Comparison of ENCODE assay signal across 8 cellular contexts in genomic region chr7:27586825-27587224, GRCh38.
DNase-seq lines count a peak whose midpoint lies in the region; ATAC-seq and TF ChIP-seq lines count a peak whose summit lies in the region.

No MANE protein-coding gene starts in this region.

- no peak overlapping the region for H3K27ac ChIP-seq in A673 (ENCODE audit: low read depth, low read length, poor library complexity, severe bottlenecking)

- BruUV-seq in A673 (replicated peaks; lab: Mats Ljungman, UMichigan): no TSS peak

- no peaks in the 10 kb centered on the region for H3K36me3 Mint-ChIP-seq in activated CD8-positive, alpha-beta memory T cell treated with anti-CD3 and anti-CD28 coated beads, Interleukin-2, amount 10 ng/mL, durations not matched to agents 7 days and 5 days
- no peaks in the 10 kb centered on the region for H3K36me3 Mint-ChIP-seq in activated naive CD4-positive, alpha-beta T cell treated with anti-CD3 and anti-CD28 coated beads, Interleukin-2, amount 10 ng/mL, durations not matched to agents 7 days and 5 days

- no peaks in the 10 kb centered on the region for H3K27me3 ChIP-seq in A673 (replicated peaks; ENCODE audit: insufficient read depth, low read depth, low read length, poor library complexity)

- no peaks in the 10 kb centered on the region for H3K9me3 ChIP-seq in A673 (ENCODE audit: low read depth, low read length, poor library complexity, severe bottlenecking)

- no peak overlapping the region for H3K27ac Mint-ChIP-seq in activated CD8-positive, alpha-beta memory T cell treated with anti-CD3 and anti-CD28 coated beads, Interleukin-2, amount 10 ng/mL, durations not matched to agents 7 days and 5 days
- H3K27ac Mint-ChIP-seq in activated naive CD4-positive, alpha-beta T cell treated with anti-CD3 and anti-CD28 coated beads, Interleukin-2, amount 10 ng/mL, durations not matched to agents 7 days and 5 days: no peak overlapping the region
- H3K27ac Mint-ChIP-seq in stimulated activated naive CD8-positive, alpha-beta T cell treated with anti-CD3 and anti-CD28 coated beads, Interleukin-15, amount 100 ng/mL, for 72 hours: no peak overlapping the region

- intact Hi-C loops in A673 (cut with micrococcal nuclease; ENCODE audit: unreplicated experiment): no loop called here

- H3K36me3 ChIP-seq in A673 (ENCODE audit: insufficient read depth, low read length, poor library complexity, severe bottlenecking): no peaks in the 10 kb centered on the region

- no peaks in the 10 kb centered on the region for H3K9me3 Mint-ChIP-seq in activated CD8-positive, alpha-beta memory T cell treated with anti-CD3 and anti-CD28 coated beads, Interleukin-2, amount 10 ng/mL, durations not matched to agents 7 days and 5 days (ENCODE audit: low read depth)
- no peaks in the 10 kb centered on the region for H3K9me3 Mint-ChIP-seq in activated naive CD4-positive, alpha-beta T cell treated with anti-CD3 and anti-CD28 coated beads, Interleukin-2, amount 10 ng/mL, durations not matched to agents 7 days and 5 days
- no peaks in the 10 kb centered on the region for H3K9me3 Mint-ChIP-seq in stimulated activated naive CD8-positive, alpha-beta T cell treated with anti-CD3 and anti-CD28 coated beads, Interleukin-15, amount 100 ng/mL, for 72 hours

- H3K4me1 ChIP-seq in A673 (ENCODE audit: insufficient read depth, low read length, poor library complexity, severe bottlenecking): peaks cover 4% of the 10 kb centered on the region

- ATAC-seq in GM19324 (IDR thresholded peaks at IDR 0.05; ENCODE audit: low FRiP score, unreplicated experiment) (peak; percentile 88), HG03097 (IDR thresholded peaks at IDR 0.05; ENCODE audit: low FRiP score, unreplicated experiment) (peak; percentile 71)
- no peak for ATAC-seq in activated CD8-positive, alpha-beta memory T cell treated with anti-CD3 and anti-CD28 coated beads, Interleukin-2, amount 10 ng/mL, durations not matched to agents 7 days and 5 days
- no peak for ATAC-seq in stimulated activated naive CD8-positive, alpha-beta T cell treated with anti-CD3 and anti-CD28 coated beads, Interleukin-15, amount 100 ng/mL, for 72 hours

- no peak for TF ChIP-seq CTCF in A673 (conservative IDR thresholded peaks at IDR 0.05; ENCODE audit: low read depth, low read length)

- H3K27me3 Mint-ChIP-seq in activated CD8-positive, alpha-beta memory T cell treated with anti-CD3 and anti-CD28 coated beads, Interleukin-2, amount 10 ng/mL, durations not matched to agents 7 days and 5 days: no peaks in the 10 kb centered on the region
- no peaks in the 10 kb centered on the region for H3K27me3 Mint-ChIP-seq in activated naive CD4-positive, alpha-beta T cell treated with anti-CD3 and anti-CD28 coated beads, Interleukin-2, amount 10 ng/mL, durations not matched to agents 7 days and 5 days
- H3K27me3 Mint-ChIP-seq in stimulated activated naive CD8-positive, alpha-beta T cell treated with anti-CD3 and anti-CD28 coated beads, Interleukin-15, amount 100 ng/mL, for 72 hours: no peaks in the 10 kb centered on the region

- POLR2A ChIA-PET in A673 (lab: Charles Lee; ENCODE audit: low non-redundant PET): no interaction called here

- H3K4me3 ChIP-seq in A673 (ENCODE audit: low read depth, low read length, poor library complexity, severe bottlenecking): no peak overlapping the region

- H3K4me3 Mint-ChIP-seq in activated CD8-positive, alpha-beta memory T cell treated with anti-CD3 and anti-CD28 coated beads, Interleukin-2, amount 10 ng/mL, durations not matched to agents 7 days and 5 days: no peak overlapping the region
- H3K4me3 Mint-ChIP-seq in activated naive CD4-positive, alpha-beta T cell treated with anti-CD3 and anti-CD28 coated beads, Interleukin-2, amount 10 ng/mL, durations not matched to agents 7 days and 5 days: no peak overlapping the region
- H3K4me3 Mint-ChIP-seq in stimulated activated naive CD8-positive, alpha-beta T cell treated with anti-CD3 and anti-CD28 coated beads, Interleukin-15, amount 100 ng/mL, for 72 hours: no peak overlapping the region

- CTCF ChIA-PET in A673 (lab: Charles Lee): no interaction called here
- CTCF ChIA-PET in activated CD8-positive, alpha-beta memory T cell treated with anti-CD3 and anti-CD28 coated beads, Interleukin-2, amount 10 ng/mL, durations not matched to agents 7 days and 5 days (lab: Charles Lee): interaction anchor here (1.1 kb wide), 1 partner anchor 11 kb away, joined by 4 read pairs; no protein-coding TSS in a partner anchor
- CTCF ChIA-PET in activated naive CD4-positive, alpha-beta T cell treated with anti-CD3 and anti-CD28 coated beads, Interleukin-2, amount 10 ng/mL, durations not matched to agents 7 days and 5 days (lab: Charles Lee): interaction anchor here (0.9 kb wide), 1 partner anchor 10 kb away, joined by 3 read pairs; no protein-coding TSS in a partner anchor

- DNase-seq in A673 (ENCODE audit: low spot score): peak; percentile 6
- DNase-seq in NCI-H524 (lab: John Stamatoyannopoulos, UW): peak; percentile 90 to 97
- peak; percentile 2 for DNase-seq in occipital lobe (lab: John Stamatoyannopoulos, UW)
- no peak for DNase-seq in activated CD8-positive, alpha-beta memory T cell treated with anti-CD3 and anti-CD28 coated beads, Interleukin-2, amount 10 ng/mL, durations not matched to agents 7 days and 5 days
- DNase-seq in activated naive CD4-positive, alpha-beta T cell treated with anti-CD3 and anti-CD28 coated beads, Interleukin-2, amount 10 ng/mL, durations not matched to agents 7 days and 5 days: no peak
- DNase-seq in stimulated activated naive CD8-positive, alpha-beta T cell treated with anti-CD3 and anti-CD28 coated beads, Interleukin-15, amount 100 ng/mL, for 72 hours: no peak

- H3K4me1 Mint-ChIP-seq in activated CD8-positive, alpha-beta memory T cell treated with anti-CD3 and anti-CD28 coated beads, Interleukin-2, amount 10 ng/mL, durations not matched to agents 7 days and 5 days: no peaks in the 10 kb centered on the region
- H3K4me1 Mint-ChIP-seq in activated naive CD4-positive, alpha-beta T cell treated with anti-CD3 and anti-CD28 coated beads, Interleukin-2, amount 10 ng/mL, durations not matched to agents 7 days and 5 days: no peaks in the 10 kb centered on the region
- peaks cover 7% of the 10 kb centered on the region for H3K4me1 Mint-ChIP-seq in stimulated activated naive CD8-positive, alpha-beta T cell treated with anti-CD3 and anti-CD28 coated beads, Interleukin-15, amount 100 ng/mL, for 72 hours

Comparison
In these comparisons a context has a peak if more than half of its experiments do, and no peak if none do; other contexts are left out.
1. DNase-seq: peak in A673 (single experiment), NCI-H524 (2 of 2) and occipital lobe (single experiment); none in activated CD8-positive, alpha-beta memory T cell treated with anti-CD3 and anti-CD28 coated beads, Interleukin-2, amount 10 ng/mL, durations not matched to agents 7 days and 5 days (single experiment), activated naive CD4-positive, alpha-beta T cell treated with anti-CD3 and anti-CD28 coated beads, Interleukin-2, amount 10 ng/mL, durations not matched to agents 7 days and 5 days (single experiment) and stimulated activated naive CD8-positive, alpha-beta T cell treated with anti-CD3 and anti-CD28 coated beads, Interleukin-15, amount 100 ng/mL, for 72 hours (0 of 2).
2. ATAC-seq: peak in GM19324 (single experiment) and HG03097 (single experiment); none in activated CD8-positive, alpha-beta memory T cell treated with anti-CD3 and anti-CD28 coated beads, Interleukin-2, amount 10 ng/mL, durations not matched to agents 7 days and 5 days (single experiment) and stimulated activated naive CD8-positive, alpha-beta T cell treated with anti-CD3 and anti-CD28 coated beads, Interleukin-15, amount 100 ng/mL, for 72 hours (single experiment).